ENCODE assay signal across 1 cellular context in the genomic region with DNA sequence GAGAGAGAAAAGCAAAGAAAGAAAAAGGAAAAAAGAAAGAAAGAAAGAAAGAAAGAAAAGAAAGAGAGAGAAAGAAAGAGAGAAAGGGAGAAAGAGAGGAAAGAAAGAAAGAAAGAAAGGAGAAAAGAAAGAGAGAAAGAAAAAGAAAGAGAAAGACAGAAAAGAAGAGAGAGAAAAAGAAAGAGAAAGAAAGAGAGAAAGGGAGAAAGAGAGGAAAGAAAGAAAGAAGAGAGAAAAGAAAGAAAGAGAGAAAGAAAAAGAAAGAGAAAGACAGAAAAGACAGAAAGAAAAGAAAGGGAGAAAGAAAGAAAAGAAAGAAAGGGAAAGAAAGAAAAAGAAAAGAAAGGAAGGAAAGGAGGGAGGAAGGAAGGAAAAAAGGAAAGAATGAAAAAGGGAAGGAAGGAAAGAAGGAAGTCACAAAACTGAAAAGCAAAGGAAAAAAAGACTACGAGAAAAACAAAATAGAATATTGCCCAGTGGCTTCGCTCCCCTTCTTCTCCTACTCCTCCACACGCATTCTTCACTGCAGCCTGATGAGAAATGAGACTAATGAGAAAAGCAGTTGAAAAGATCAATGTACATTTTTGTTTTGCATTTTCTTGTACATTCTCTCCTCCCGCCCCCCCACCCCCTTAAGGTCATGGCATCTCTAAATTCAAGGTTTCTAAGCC.
TF ChIP-seq lines count a peak whose summit lies in the region.

No MANE protein-coding gene starts in this region.

TF ChIP-seq in WTC11, 78 proteins besides CTCF, POLR2A, EP300 and RAD21 (continued from another document):
- TF ChIP-seq, protein P1, sequence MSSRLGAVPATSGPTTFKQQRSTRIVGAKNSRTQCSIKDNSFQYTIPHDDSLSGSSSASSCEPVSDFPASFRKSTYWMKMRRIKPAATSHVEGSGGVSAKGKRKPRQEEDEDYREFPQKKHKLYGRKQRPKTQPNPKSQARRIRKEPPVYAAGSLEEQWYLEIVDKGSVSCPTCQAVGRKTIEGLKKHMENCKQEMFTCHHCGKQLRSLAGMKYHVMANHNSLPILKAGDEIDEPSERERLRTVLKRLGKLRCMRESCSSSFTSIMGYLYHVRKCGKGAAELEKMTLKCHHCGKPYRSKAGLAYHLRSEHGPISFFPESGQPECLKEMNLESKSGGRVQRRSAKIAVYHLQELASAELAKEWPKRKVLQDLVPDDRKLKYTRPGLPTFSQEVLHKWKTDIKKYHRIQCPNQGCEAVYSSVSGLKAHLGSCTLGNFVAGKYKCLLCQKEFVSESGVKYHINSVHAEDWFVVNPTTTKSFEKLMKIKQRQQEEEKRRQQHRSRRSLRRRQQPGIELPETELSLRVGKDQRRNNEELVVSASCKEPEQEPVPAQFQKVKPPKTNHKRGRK (CRISPR knock-in tag; IDR thresholded peaks at IDR 0.05; ENCODE audit: borderline replicate concordance), result 0 out of 2 replicates have a peak, but pooled peaks have one; percentile 19
